Comparison of ENCODE assay signal across 1 cellular context in the genomic region with DNA sequence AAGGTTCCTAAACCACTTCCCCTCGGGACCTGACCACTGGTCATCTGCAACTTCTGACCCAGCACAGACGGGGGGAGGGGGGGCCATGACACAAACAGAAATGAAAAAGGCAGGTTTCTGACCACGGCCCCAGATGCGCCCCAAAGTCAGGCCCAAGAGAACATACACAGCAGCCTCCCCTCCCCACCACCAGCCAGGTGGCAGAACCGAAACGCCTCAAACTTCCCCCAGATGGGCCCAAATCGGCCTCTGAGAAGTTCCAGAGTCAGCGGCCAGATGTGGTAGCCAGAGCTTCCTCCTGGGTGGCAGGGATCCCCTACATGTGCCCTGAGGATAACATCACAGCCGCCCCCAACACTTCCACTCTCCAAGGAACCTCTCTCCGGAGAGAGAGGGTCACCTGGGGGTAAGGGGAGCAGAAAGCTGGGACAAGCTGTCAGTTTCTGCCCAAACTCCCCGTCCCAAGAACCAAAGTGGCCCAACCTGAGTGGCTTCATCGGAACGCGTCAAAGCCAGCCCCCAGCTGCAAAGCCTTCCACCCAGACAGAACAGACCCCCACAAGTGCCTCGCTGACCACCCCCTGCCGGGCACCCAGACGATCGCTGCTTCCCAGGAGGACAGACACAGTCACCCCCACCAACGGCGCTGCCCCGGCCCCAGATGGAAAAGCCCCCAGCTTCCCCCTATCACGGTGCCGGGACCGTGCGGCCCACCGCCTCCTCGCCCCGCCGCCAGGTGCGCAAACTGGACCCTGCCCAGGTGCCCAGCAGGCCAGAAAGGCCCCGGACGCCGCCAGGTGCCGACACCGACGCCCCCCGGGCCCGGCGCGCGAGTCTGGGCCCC.
TF ChIP-seq lines count a peak whose summit lies in the region.

No MANE protein-coding gene starts in this region.

TF ChIP-seq in HCT116, 20 proteins besides CTCF, POLR2A, EP300 and RAD21:
- TF ChIP-seq SRF (IDR thresholded peaks at IDR 0.05; ENCODE audit: low read depth) (no peak), SP1 (IDR thresholded peaks at IDR 0.05; ENCODE audit: low read depth) (no peak), SIN3A (IDR thresholded peaks at IDR 0.05; ENCODE audit: low read depth) (no peak)
